Comparison of ENCODE assay signal across 22 cellular contexts in genomic region chr2:241020629-241021190, GRCh38. TPM values are rescaled to one million over a fixed set of nuclear protein-coding genes. Genes with fewer than 3 reads are reported as not detected.
"Had no signal": no experiment of that assay in that cellular context is flagged by ENCODE, and none has a peak within 500 bp of the region (broad histone marks: within the 10 kb centered on the region; RNA-seq: fewer than 3 reads in every experiment).

No MANE protein-coding gene starts in this region.

- H3K4me1 ChIP-seq: breast epithelium, foreskin keratinocyte, heart left ventricle, neural progenitor cell, stomach, tibial artery had no signal

- DNase-seq: activated CD4-positive, alpha-beta T cell treated with anti-CD3 and anti-CD28 coated beads for 48 hours; activated naive CD4-positive, alpha-beta T cell; endodermal cell; foreskin keratinocyte; heart left ventricle; kidney glomerular epithelial cell; naive thymus-derived CD8-positive, alpha-beta T cell; occipital lobe; stimulated activated CD4-positive, alpha-beta T cell treated with anti-CD3 and anti-CD28 coated beads, Interleukin-12 subunit alpha, Interleukin-12 subunit beta, amount 100 ng/mL, for 4 hours; stimulated activated CD4-positive, alpha-beta T cell treated with anti-CD3 and anti-CD28 coated beads, Interleukin-4, amount 100 ng/mL, for 4 hours; stimulated activated naive B cell treated with anti-CD40 and anti-IgM and Interleukin-4, amounts not matched to agents 10 μg/mL and 1 μg/mL and 100 μg/mL, for 72 hours; stomach; T-helper 1 cell; T-helper 9 cell; tibial artery; WERI-Rb-1 had no signal

- H3K36me3 ChIP-seq: breast epithelium, neural progenitor cell, WERI-Rb-1 had no signal

- ATAC-seq: activated CD4-positive, CD25-positive, alpha-beta regulatory T cell treated with anti-CD3 and anti-CD28 coated beads, Interleukin-2, amount 50 U/mL, for 24 hours; activated naive CD4-positive, alpha-beta T cell treated with anti-CD3 and anti-CD28 coated beads, Interleukin-2, amount 50 U/mL, for 72 hours; esophagus mucosa; foreskin keratinocyte; naive thymus-derived CD8-positive, alpha-beta T cell; stimulated activated naive B cell treated with anti-CD40 and anti-IgM and Interleukin-4, amounts not matched to agents 10 μg/mL and 1 μg/mL and 100 μg/mL, for 72 hours had no signal

- H3K27me3 ChIP-seq: breast epithelium, foreskin keratinocyte, heart left ventricle, neural progenitor cell, stomach, tibial artery had no signal

- H3K4me3 ChIP-seq: breast epithelium, heart left ventricle, neural progenitor cell, skin epidermis, stomach, tibial artery had no signal

- H3K27ac ChIP-seq: breast epithelium, foreskin keratinocyte, heart left ventricle, neural progenitor cell, skin epidermis, stomach, tibial artery, WERI-Rb-1 had no signal

RNA-seq across cellular contexts. Expression of gene SNED1, which starts 22.3 kb away (rescaled TPM):
- total RNA-seq: foreskin keratinocyte had no signal
- polyA plus RNA-seq: foreskin keratinocyte had no signal
